ENCODE assay signal across 1 cellular context in genomic region chr21:34148826-34149558, GRCh38.
TF ChIP-seq lines count a peak whose summit lies in the region.

No MANE protein-coding gene starts in this region.

TF ChIP-seq in GM23338, 12 proteins besides CTCF, POLR2A, EP300 and RAD21 (continued from another document):
- TF ChIP-seq ZNF462 (CRISPR knock-in tag; IDR thresholded peaks at IDR 0.05), result no peak
- TF ChIP-seq ZNF114 (CRISPR knock-in tag; IDR thresholded peaks at IDR 0.05), result no peak
